12 cellular contexts compared by ENCODE assay signal in the genomic region with DNA sequence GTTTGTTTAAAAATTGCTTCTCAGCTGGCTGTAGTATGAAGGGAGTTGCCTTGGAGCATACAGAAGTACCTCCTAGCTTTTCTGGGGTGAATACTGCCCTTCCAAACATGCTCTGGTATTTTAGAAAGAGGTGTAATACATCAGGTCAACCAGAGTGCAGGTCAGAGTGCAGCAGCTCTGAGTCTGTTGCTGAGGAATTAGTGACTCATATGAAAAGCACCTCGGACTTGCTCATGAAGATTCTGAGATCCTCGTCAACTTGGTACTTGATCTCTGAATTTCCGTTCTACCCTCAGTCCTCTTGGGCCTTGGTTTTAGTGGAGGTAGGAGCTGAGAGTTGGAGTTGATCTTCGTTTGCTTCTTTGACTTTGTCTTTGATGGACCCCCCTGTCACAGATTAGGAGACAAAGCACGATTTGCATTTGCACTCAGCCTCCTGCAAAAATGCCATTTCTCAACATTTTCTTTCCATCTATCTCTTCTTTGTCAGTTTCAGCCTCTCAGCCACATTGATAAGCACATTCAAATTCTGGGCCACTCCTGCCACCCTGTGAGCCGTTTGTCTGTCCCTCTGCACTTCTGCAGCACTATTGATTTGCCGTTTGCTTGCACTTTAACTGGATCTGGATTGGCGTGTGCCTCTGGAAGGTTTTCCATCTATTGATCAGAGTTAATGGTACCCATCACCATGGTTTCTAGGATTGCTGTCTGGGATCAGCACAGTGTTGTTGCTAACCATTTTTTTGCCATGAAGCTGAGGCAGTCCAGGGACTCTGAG.
DNase-seq lines count a peak whose midpoint lies in the region; ATAC-seq, FAIRE-seq and TF ChIP-seq lines count a peak whose summit lies in the region.
"Had no signal": no experiment of that assay in that cellular context is flagged by ENCODE, and none has a peak within 500 bp of the region (broad histone marks: within the 10 kb centered on the region; RNA-seq: fewer than 3 reads in every experiment).

No MANE protein-coding gene starts in this region.

- H3K4me2 ChIP-seq in A549 (peak overlapping the region; percentile 70), GM12878 (ENCODE audit: control insufficient read depth, insufficient read depth) (no peak overlapping the region)

- H3K79me2 ChIP-seq in GM12878 (ENCODE audit: control insufficient read depth, insufficient read depth, low read length): no peaks in the 10 kb centered on the region

- POLR2A ChIA-PET in A549 (lab: Yijun Ruan, JAX) (no interaction called here), GM12878 (lab: Charles Lee) (no interaction called here)

- RAD21 ChIA-PET in GM12878 (lab: Charles Lee; ENCODE audit: unreplicated experiment): no interaction called here

- H3K36me3 Mint-ChIP-seq in stimulated activated naive B cell treated with anti-CD40 and anti-IgM and Interleukin-4, amounts not matched to agents 10 μg/mL and 1 μg/mL and 100 μg/mL, for 72 hours: no peaks in the 10 kb centered on the region
- H3K36me3 Mint-ChIP-seq: naive thymus-derived CD8-positive, alpha-beta T cell had no signal

- no peaks in the 10 kb centered on the region for H4K20me1 ChIP-seq in GM12878 (ENCODE audit: control insufficient read depth, insufficient read depth)

- TF ChIP-seq POLR2A in A549 (IDR thresholded peaks at IDR 0.05; ENCODE audit: low read length) (no peak), GM12878 (IDR thresholded peaks at IDR 0.05; ENCODE audit: low read depth, low read length) (no peak), esophagus muscularis mucosa (IDR thresholded peaks at IDR 0.05; ENCODE audit: low read depth) (no peak)

- CTCF ChIA-PET in A549 (lab: Yijun Ruan, JAX) (no interaction called here), GM12878 (lab: Yijun Ruan, JAX) (no interaction called here)

- in situ Hi-C loops in GM12878 (cut with MboI): no loop called here

- peak; percentile 90 to 96 for ATAC-seq in A549
- peak; percentile 23; the same call in 1 of the 3 replicates for ATAC-seq in GM12878
- ATAC-seq in GM21786 (IDR thresholded peaks at IDR 0.05; ENCODE audit: unreplicated experiment): no peak
- ATAC-seq in stimulated activated naive B cell treated with anti-CD40 and anti-IgM and Interleukin-4, amounts not matched to agents 10 μg/mL and 1 μg/mL and 100 μg/mL, for 72 hours (replicated peaks): no peak
- ATAC-seq in GM21360 (IDR thresholded peaks at IDR 0.05; ENCODE audit: unreplicated experiment): no peak
- ATAC-seq: naive thymus-derived CD8-positive, alpha-beta T cell; Right ventricle myocardium inferior had no signal

- no peak for TF ChIP-seq EP300 in A549 (IDR thresholded peaks at IDR 0.05)
- no peak for TF ChIP-seq EP300 in GM12878 (IDR thresholded peaks at IDR 0.05; ENCODE audit: borderline replicate concordance in 1 of 2, control insufficient read depth in 1 of 2, low read depth in 2 of 2, low read length in 2 of 2)
- TF ChIP-seq EP300 in esophagus muscularis mucosa (IDR thresholded peaks at IDR 0.05): no peak

- H3K4me1 ChIP-seq in A549 (peaks cover 29% of the 10 kb centered on the region), GM12878 (ENCODE audit: control insufficient read depth, insufficient read depth, low read length) (no peaks in the 10 kb centered on the region), esophagus muscularis mucosa (peaks cover 12 to 24% (median 16%) of the 10 kb centered on the region in 4 donors)

- SMC1A ChIA-PET in GM12878 (lab: Charles Lee; ENCODE audit: uncharacterized antibody, unreplicated experiment): no interaction called here

- no peak overlapping the region for H3K4me3 ChIP-seq in A549
- H3K4me3 ChIP-seq in GM12878: no peak overlapping the region
- no peak overlapping the region for H3K4me3 ChIP-seq in esophagus muscularis mucosa

- 22% methylated on average over 8 of the region's 8 CpGs for WGBS in A549 (ENCODE audit: missing lambda C conversion rate)
- WGBS in GM12878 (ENCODE audit: insufficient coverage, insufficient replicate concordance, low lambda C conversion rate, missing lambda C conversion rate): 20% methylated on average over 8 of the region's 8 CpGs
- 61% methylated on average over 8 of the region's 8 CpGs for WGBS in esophagus muscularis mucosa

- no peaks in the 10 kb centered on the region for H3K4me1 Mint-ChIP-seq in stimulated activated naive B cell treated with anti-CD40 and anti-IgM and Interleukin-4, amounts not matched to agents 10 μg/mL and 1 μg/mL and 100 μg/mL, for 72 hours
- H3K4me1 Mint-ChIP-seq: naive thymus-derived CD8-positive, alpha-beta T cell had no signal

- no peak overlapping the region for H3K4me3 Mint-ChIP-seq in stimulated activated naive B cell treated with anti-CD40 and anti-IgM and Interleukin-4, amounts not matched to agents 10 μg/mL and 1 μg/mL and 100 μg/mL, for 72 hours
- H3K4me3 Mint-ChIP-seq: naive thymus-derived CD8-positive, alpha-beta T cell had no signal

- H3K36me3 ChIP-seq in GM12878 (ENCODE audit: control insufficient read depth in 2 of 2, insufficient read depth in 2 of 2, low read length in 1 of 2): no peaks in the 10 kb centered on the region
- H3K36me3 ChIP-seq in esophagus muscularis mucosa: no peaks in the 10 kb centered on the region

- H3K27me3 Mint-ChIP-seq in stimulated activated naive B cell treated with anti-CD40 and anti-IgM and Interleukin-4, amounts not matched to agents 10 μg/mL and 1 μg/mL and 100 μg/mL, for 72 hours: peaks cover 33 to 36% of the 10 kb centered on the region in 2 donors

- H3K27me3 ChIP-seq in GM12878 (replicated peaks in 1 of 2; ENCODE audit: control insufficient read depth in 2 of 2, insufficient read depth in 2 of 2, low read length in 1 of 2): no peaks in the 10 kb centered on the region; a peak in 1 of 4 replicates
- H3K27me3 ChIP-seq in esophagus muscularis mucosa: no peaks in the 10 kb centered on the region

- BruUV-seq in GM12878 (replicated peaks; lab: Mats Ljungman, UMichigan): no TSS peak

- TF ChIP-seq RAD21 in A549 (conservative IDR thresholded peaks at IDR 0.05 in 1 of 2, IDR thresholded peaks at IDR 0.05 in 1 of 2) (no peak), GM12878 (IDR thresholded peaks at IDR 0.05; ENCODE audit: insufficient read depth, low read depth, low read length) (no peak)

- H3K9me3 Mint-ChIP-seq in stimulated activated naive B cell treated with anti-CD40 and anti-IgM and Interleukin-4, amounts not matched to agents 10 μg/mL and 1 μg/mL and 100 μg/mL, for 72 hours: no peaks in the 10 kb centered on the region
- H3K9me3 Mint-ChIP-seq: naive thymus-derived CD8-positive, alpha-beta T cell had no signal

- no peak overlapping the region for H3K9ac ChIP-seq in GM12878 (ENCODE audit: control insufficient read depth, insufficient read depth, low read length)

- TF ChIP-seq CTCF in A549 (IDR thresholded peaks at IDR 0.05) (no peak), GM12878 (IDR thresholded peaks at IDR 0.05 in 2 of 3, conservative IDR thresholded peaks at IDR 0.05 in 1 of 3; ENCODE audit: control insufficient read depth in 2 of 3, extremely low read depth in 1 of 3, insufficient read depth in 1 of 3, low read depth in 3 of 3, low read length in 3 of 3) (no peak), esophagus muscularis mucosa (IDR thresholded peaks at IDR 0.05) (no peak)

- H3K27ac Mint-ChIP-seq in stimulated activated naive B cell treated with anti-CD40 and anti-IgM and Interleukin-4, amounts not matched to agents 10 μg/mL and 1 μg/mL and 100 μg/mL, for 72 hours: no peak overlapping the region
- H3K27ac Mint-ChIP-seq: naive thymus-derived CD8-positive, alpha-beta T cell had no signal

- FAIRE-seq in A549 (lab: Jason Lieb, UNC): no peak
- no peak for FAIRE-seq in GM12878 (lab: Jason Lieb, UNC)

- intact Hi-C loops in GM12878 (cut with micrococcal nuclease; ENCODE audit: unreplicated experiment): no loop called here
- intact Hi-C loops in esophagus muscularis mucosa (cut with DNase I): no loop called here

- no peak overlapping the region for H2AFZ ChIP-seq in GM12878 (ENCODE audit: control insufficient read depth, low read depth, low read length)

- H3K9me3 ChIP-seq in A549 (no peaks in the 10 kb centered on the region), GM12878 (replicated peaks; ENCODE audit: control insufficient read depth, insufficient read depth, low read length) (no peaks in the 10 kb centered on the region), esophagus muscularis mucosa (no peaks in the 10 kb centered on the region)

- peak overlapping the region; percentile 44 to 78; a peak in 5 of 6 replicates for H3K27ac ChIP-seq in A549
- no peak overlapping the region for H3K27ac ChIP-seq in GM12878 (ENCODE audit: control insufficient read depth, insufficient read depth)
- H3K27ac ChIP-seq in esophagus muscularis mucosa (replicated peaks in 1 of 4): no peak overlapping the region

- peak; percentile 65 to 68 for DNase-seq in A549 (ENCODE audit: low read depth in 1 of 2, low spot score in 1 of 2)
- DNase-seq in HS-5 (ENCODE audit: low read depth): peak; percentile 76
- no peak for DNase-seq in GM12878 (ENCODE audit: low read depth, low spot score)
- peak; percentile 77 for DNase-seq in kidney glomerular epithelial cell (lab: John Stamatoyannopoulos, UW)
- no peak for DNase-seq in esophagus muscularis mucosa (ENCODE audit: extremely low spot score)
- no peak for DNase-seq in stimulated activated naive B cell treated with anti-CD40 and anti-IgM and Interleukin-4, amounts not matched to agents 10 μg/mL and 1 μg/mL and 100 μg/mL, for 72 hours
- DNase-seq: C1 segment of cervical spinal cord; Kasumi-1; naive thymus-derived CD8-positive, alpha-beta T cell had no signal

TF ChIP-seq in A549, 52 proteins besides CTCF, POLR2A, EP300 and RAD21 (continues in another document):
- no peak for TF ChIP-seq BCL3 (IDR thresholded peaks at IDR 0.05)

TF ChIP-seq in GM12878, 131 proteins besides CTCF, POLR2A, EP300 and RAD21:
- TF ChIP-seq RCOR1 (conservative IDR thresholded peaks at IDR 0.05; ENCODE audit: low read depth, low read length) (no peak), E2F8 (IDR thresholded peaks at IDR 0.05; ENCODE audit: low read depth, partially characterized antibody) (no peak)

Comparison
In these comparisons a context has a peak if more than half of its experiments do, and no peak if none do; other contexts are left out.
1. ATAC-seq: peak in A549 (2 of 2) and GM12878 (single experiment); none in GM21786 (single experiment), stimulated activated naive B cell treated with anti-CD40 and anti-IgM and Interleukin-4, amounts not matched to agents 10 μg/mL and 1 μg/mL and 100 μg/mL, for 72 hours (0 of 2) and GM21360 (single experiment).
2. DNase-seq: peak in A549 (2 of 2), HS-5 (single experiment) and kidney glomerular epithelial cell (single experiment); none in GM12878 (single experiment), esophagus muscularis mucosa (single experiment) and stimulated activated naive B cell treated with anti-CD40 and anti-IgM and Interleukin-4, amounts not matched to agents 10 μg/mL and 1 μg/mL and 100 μg/mL, for 72 hours (single experiment).
3. H3K27ac ChIP-seq: peak in A549 (2 of 2); none in GM12878 (single experiment) and esophagus muscularis mucosa (0 of 4).
4. Of the 24 proteins assayed by ChIP-seq in both GM12878 and A549: peak only in GM12878: none; only in A549: JUNB and MAX; in both: none; in neither: 22.